Comparison of ENCODE assay signal across 22 cellular contexts in genomic region chr2:11241804-11242203, GRCh38.
"Had no signal": no experiment of that assay in that cellular context is flagged by ENCODE, and none has a peak within 500 bp of the region (broad histone marks: within the 10 kb centered on the region; RNA-seq: fewer than 3 reads in every experiment).

No MANE protein-coding gene starts in this region.

- H3K27me3 Mint-ChIP-seq: dendritic cell treated with granulocyte-macrophage colony-stimulating factor and Interleukin-4, amounts not matched to agents 40 ng/mL and 50 ng/mL, for 4 days had no signal

- H3K4me3 Mint-ChIP-seq: dendritic cell treated with granulocyte-macrophage colony-stimulating factor and Interleukin-4, amounts not matched to agents 40 ng/mL and 50 ng/mL, for 4 days; immature natural killer cell; mesothelial cell of epicardium had no signal

- H3K4me1 ChIP-seq: colonic mucosa, heart left ventricle, lower lobe of right lung had no signal

- H3K27ac Mint-ChIP-seq: dendritic cell treated with granulocyte-macrophage colony-stimulating factor and Interleukin-4, amounts not matched to agents 40 ng/mL and 50 ng/mL, for 4 days; mesothelial cell of epicardium had no signal

- DNase-seq: colonic mucosa; cortex of kidney; effector CD4-positive, alpha-beta T cell; effector memory CD4-positive, alpha-beta T cell; foreskin keratinocyte; heart left ventricle; hypothalamus; immature natural killer cell; islet precursor cell; kidney; kidney glomerular epithelial cell; left lung; left ventricle myocardium superior; lower lobe of right lung; mesenchymal stem cell had no signal

- FAIRE-seq: endothelial cell of umbilical vein, frontal cortex, kidney had no signal

- H3K4me3 ChIP-seq: colonic mucosa, esophagus muscularis mucosa, gastroesophageal sphincter, heart left ventricle, hepatocyte, left lung, lower lobe of right lung had no signal

- H3K9me3 Mint-ChIP-seq: dendritic cell treated with granulocyte-macrophage colony-stimulating factor and Interleukin-4, amounts not matched to agents 40 ng/mL and 50 ng/mL, for 4 days; immature natural killer cell had no signal

- ATAC-seq: foreskin keratinocyte, gastroesophageal sphincter, heart left ventricle, left lung, left ventricle myocardium superior, lower lobe of right lung had no signal

- H3K36me3 ChIP-seq: colonic mucosa, gastroesophageal sphincter, lower lobe of right lung had no signal

- H3K9me3 ChIP-seq: colonic mucosa, esophagus muscularis mucosa, gastroesophageal sphincter, heart left ventricle, left lung, lower lobe of right lung had no signal
